Comparison of ENCODE assay signal across 8 cellular contexts in genomic region chr16:30637952-30638351, GRCh38. TPM values are rescaled to one million over a fixed set of nuclear protein-coding genes. Genes with fewer than 3 reads are reported as not detected.
A peak's percentile ranks its signal among the peaks of the same experiment; 100 is the strongest.
DNase-seq lines count a peak whose midpoint lies in the region; ATAC-seq and TF ChIP-seq lines count a peak whose summit lies in the region.

No MANE protein-coding gene starts in this region.

- H2AFZ ChIP-seq in mesenchymal stem cell (ENCODE audit: low read depth, low read length): no peak overlapping the region

- no peaks in the 10 kb centered on the region for H3K36me3 ChIP-seq in mesenchymal stem cell (ENCODE audit: control insufficient read depth in 1 of 2, insufficient read depth in 2 of 2, low read depth in 1 of 2, low read length in 2 of 2)
- no peaks in the 10 kb centered on the region for H3K36me3 ChIP-seq in heart left ventricle

- H3K9ac ChIP-seq in mesenchymal stem cell (ENCODE audit: low read length): no peak overlapping the region

- TF ChIP-seq POLR2A in heart left ventricle (IDR thresholded peaks at IDR 0.05): no peak

- H3K14ac ChIP-seq in mesenchymal stem cell (ENCODE audit: low read length in 2 of 2): no peak overlapping the region

- H2BK120ac ChIP-seq in mesenchymal stem cell (ENCODE audit: low read depth, low read length): no peak overlapping the region

- DNase-seq in NCI-H510A treated with DMSO at 0.1 percent for 48 hours (lab: John Stamatoyannopoulos, UW) (peak; percentile 75), NCI-H510A (lab: John Stamatoyannopoulos, UW) (no peak), NCI-H1105 treated with DMSO at 0.1 percent for 48 hours (lab: John Stamatoyannopoulos, UW) (peak; percentile 55), mesenchymal stem cell (peak; percentile 74), UCSD-AML1 (lab: John Stamatoyannopoulos, UW; ENCODE audit: unreplicated experiment) (no peak), heart left ventricle (no peak)

- no peak overlapping the region for H2AK5ac ChIP-seq in mesenchymal stem cell (ENCODE audit: low read length, severe bottlenecking)

- TF ChIP-seq CTCF in VCaP (conservative IDR thresholded peaks at IDR 0.05) (peak; percentile 72), heart left ventricle (IDR thresholded peaks at IDR 0.05) (peak in 5 of 12 donors; percentile 17 to 32 (median 28))

- H3K79me1 ChIP-seq in mesenchymal stem cell (replicated peaks; ENCODE audit: low read length, poor library complexity, severe bottlenecking): peaks cover 6% of the 10 kb centered on the region

- no peak overlapping the region for H3K4me2 ChIP-seq in mesenchymal stem cell (ENCODE audit: low read length, poor library complexity, severe bottlenecking)

- no peak overlapping the region for H3K27ac ChIP-seq in VCaP
- H3K27ac ChIP-seq in mesenchymal stem cell (ENCODE audit: low read length, poor library complexity, severe bottlenecking): no peak overlapping the region
- H3K27ac ChIP-seq in heart left ventricle: no peak overlapping the region

- H3K23ac ChIP-seq in mesenchymal stem cell (ENCODE audit: low read length in 2 of 2): no peak overlapping the region

- H3K18ac ChIP-seq in mesenchymal stem cell (ENCODE audit: low read depth in 1 of 2, low read length in 2 of 2): no peak overlapping the region

- H3K27me3 ChIP-seq in mesenchymal stem cell (ENCODE audit: control insufficient read depth in 1 of 2, insufficient read depth in 1 of 2, low read length in 2 of 2) (no peaks in the 10 kb centered on the region), heart left ventricle (no peaks in the 10 kb centered on the region)

- intact Hi-C loops in heart left ventricle (cut with DNase I): loop anchor here in 1 of 10 donors (10.0 kb wide), 1 partner anchor 103 kb away; the partner anchor contains the start of gene ZNF747

- H3K4me3 ChIP-seq in mesenchymal stem cell (ENCODE audit: insufficient read depth in 1 of 2, low read depth in 1 of 2, low read length in 2 of 2) (no peak overlapping the region), heart left ventricle (no peak overlapping the region)

- H3K9me3 ChIP-seq in mesenchymal stem cell (ENCODE audit: control insufficient read depth, low read length): no peaks in the 10 kb centered on the region
- H3K9me3 ChIP-seq in heart left ventricle: no peaks in the 10 kb centered on the region

- ATAC-seq in heart left ventricle (no peak), HG02973 (IDR thresholded peaks at IDR 0.05; ENCODE audit: unreplicated experiment) (no peak)

- H3K4ac ChIP-seq in mesenchymal stem cell (ENCODE audit: low read depth in 1 of 2, low read length in 2 of 2): no peak overlapping the region

- H4K91ac ChIP-seq in mesenchymal stem cell (ENCODE audit: low read length): no peak overlapping the region

- no peak overlapping the region for H2BK15ac ChIP-seq in mesenchymal stem cell (ENCODE audit: low read depth, poor library complexity, severe bottlenecking)

- no peak overlapping the region for H4K8ac ChIP-seq in mesenchymal stem cell (ENCODE audit: low read length)

- H2BK12ac ChIP-seq in mesenchymal stem cell (ENCODE audit: low read length in 2 of 2): no peak overlapping the region

- H2BK5ac ChIP-seq in mesenchymal stem cell (ENCODE audit: low read depth, low read length, poor library complexity, severe bottlenecking): no peak overlapping the region

- H3K4me1 ChIP-seq in mesenchymal stem cell (ENCODE audit: control insufficient read depth, insufficient read depth, low read depth, low read length) (peaks cover 4% of the 10 kb centered on the region), heart left ventricle (peaks cover 0 to 19% (median 9%) of the 10 kb centered on the region in 12 donors)

- no CpG with 5 or more reads among the region's 1 CpG for WGBS in mesenchymal stem cell
- WGBS in heart left ventricle, 4 donors: 0 to 9% (median 7%) methylated on average over 1 of the region's 1 CpG

RNA-seq across cellular contexts. Expression of gene PRR14, which starts 12.8 kb away (rescaled TPM):
- 38.9 TPM for polyA plus RNA-seq in mesenchymal stem cell (2013, experiment 1 of 2)
- 37.7 TPM for polyA plus RNA-seq in mesenchymal stem cell (2013, experiment 2 of 2)
- 10 to 100 TPM; 12.3 to 26.6 (median 20.2) TPM for total RNA-seq in heart left ventricle
- 10 to 100 TPM; 22.9 to 25.0 TPM for polyA plus RNA-seq in heart left ventricle

RNA-seq across cellular contexts. Expression of gene FBRS, which starts 20.3 kb away (rescaled TPM):
- 61.7 TPM for polyA plus RNA-seq in mesenchymal stem cell (2013, experiment 1 of 2)
- polyA plus RNA-seq in mesenchymal stem cell (2013, experiment 2 of 2): 57.4 TPM
- total RNA-seq in heart left ventricle: 10 to 100 TPM; 16.3 to 38.3 (median 31.9) TPM
- 10 to 100 TPM; 27.2 to 38.1 TPM for polyA plus RNA-seq in heart left ventricle

RNA-seq across cellular contexts. Expression of gene ZNF689, which starts 27.8 kb away (rescaled TPM):
- polyA plus RNA-seq in mesenchymal stem cell (2013, experiment 1 of 2): 7.4 TPM
- polyA plus RNA-seq in mesenchymal stem cell (2013, experiment 2 of 2): 6.7 TPM
- 1 to 10 TPM; 4.0 to 7.9 (median 6.6) TPM for total RNA-seq in heart left ventricle
- 1 to 10 TPM; 2.7 to 4.9 TPM for polyA plus RNA-seq in heart left ventricle

RNA-seq across cellular contexts. Expression of gene ZNF785, which starts 52.5 kb away (rescaled TPM):
- 3.1 TPM for polyA plus RNA-seq in mesenchymal stem cell (2013, experiment 1 of 2)
- polyA plus RNA-seq in mesenchymal stem cell (2013, experiment 2 of 2): 3.3 TPM
- total RNA-seq in heart left ventricle: 10 to 100 TPM in 1 of 9 donors, 1 to 10 TPM in 8; 2.9 to 10.9 (median 4.8) TPM
- polyA plus RNA-seq in heart left ventricle: 1 to 10 TPM; 3.0 to 4.5 TPM

Comparison
In these comparisons a context has a peak if more than half of its experiments do, and no peak if none do; other contexts are left out.
1. DNase-seq: peak in NCI-H510A treated with DMSO at 0.1 percent for 48 hours (single experiment), NCI-H1105 treated with DMSO at 0.1 percent for 48 hours (single experiment) and mesenchymal stem cell (single experiment); none in NCI-H510A (single experiment), UCSD-AML1 (single experiment) and heart left ventricle (0 of 5).